6 cellular contexts compared by ENCODE assay signal in genomic region chr9:121760571-121760970, GRCh38.
"Had no signal": no experiment of that assay in that cellular context is flagged by ENCODE, and none has a peak within 500 bp of the region (broad histone marks: within the 10 kb centered on the region; RNA-seq: fewer than 3 reads in every experiment).

No MANE protein-coding gene starts in this region.

- ATAC-seq: GM23338, HepG2 had no signal

- H3K4me3 Mint-ChIP-seq: GM23338, H9, IgD-negative memory B cell had no signal

- H3K4me3 ChIP-seq: GM23338 had no signal

- H3K27ac Mint-ChIP-seq: GM23338, H9, IgD-negative memory B cell had no signal

- H3K27ac ChIP-seq: HL-60 had no signal

- H3K4me1 Mint-ChIP-seq: IgD-negative memory B cell had no signal

- H3K27me3 Mint-ChIP-seq: IgD-negative memory B cell had no signal

- H3K9me3 Mint-ChIP-seq: GM23338, H9, IgD-negative memory B cell had no signal

- H3K36me3 Mint-ChIP-seq: IgD-negative memory B cell had no signal

- DNase-seq: H9, HCEC 1CT had no signal
